1 cellular context compared by ENCODE assay signal in the genomic region with DNA sequence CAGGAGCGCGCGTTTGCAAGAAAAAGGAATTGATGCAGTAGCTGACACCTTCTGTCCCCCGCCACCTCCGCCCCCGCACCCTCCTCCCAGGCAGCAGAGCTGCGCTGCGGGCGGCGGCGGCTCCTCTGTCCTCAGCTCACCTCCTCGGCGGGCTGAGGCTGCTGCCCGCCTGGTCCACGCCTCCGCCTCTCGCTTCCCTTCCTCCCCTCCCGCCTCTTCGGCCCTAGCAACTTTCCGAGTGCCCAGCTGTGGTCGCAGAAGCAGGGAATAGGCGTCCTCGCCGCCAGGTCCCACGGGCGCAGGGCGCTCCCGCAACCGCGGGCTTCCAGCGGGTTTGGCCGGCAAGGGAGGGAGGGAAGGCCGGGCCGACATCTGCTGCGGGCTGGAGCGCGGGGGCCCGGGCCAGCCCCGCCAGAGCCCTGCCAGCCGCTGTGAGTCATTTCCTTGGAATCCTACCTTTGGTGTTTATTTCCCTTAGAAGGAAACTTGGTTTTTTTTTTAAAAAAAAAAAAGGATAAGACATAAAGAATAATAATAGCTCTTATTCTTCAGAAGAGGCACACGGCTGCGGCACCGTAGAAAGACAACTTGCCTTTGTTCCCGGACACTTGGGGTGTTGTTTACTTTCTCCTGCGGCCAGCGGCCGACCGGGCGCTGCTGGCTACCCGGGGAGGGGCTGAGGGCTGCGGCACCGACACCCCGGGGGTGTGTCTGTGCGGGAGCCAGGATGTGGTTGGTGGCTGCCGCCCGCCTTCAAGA.
A peak's percentile ranks its signal among the peaks of the same experiment; 100 is the strongest.
TF ChIP-seq lines count a peak whose summit lies in the region.

No MANE protein-coding gene starts in this region.

TF ChIP-seq in HEK293, 187 proteins besides CTCF, POLR2A, EP300 and RAD21 (continued from another document):
- TF ChIP-seq, protein P1, sequence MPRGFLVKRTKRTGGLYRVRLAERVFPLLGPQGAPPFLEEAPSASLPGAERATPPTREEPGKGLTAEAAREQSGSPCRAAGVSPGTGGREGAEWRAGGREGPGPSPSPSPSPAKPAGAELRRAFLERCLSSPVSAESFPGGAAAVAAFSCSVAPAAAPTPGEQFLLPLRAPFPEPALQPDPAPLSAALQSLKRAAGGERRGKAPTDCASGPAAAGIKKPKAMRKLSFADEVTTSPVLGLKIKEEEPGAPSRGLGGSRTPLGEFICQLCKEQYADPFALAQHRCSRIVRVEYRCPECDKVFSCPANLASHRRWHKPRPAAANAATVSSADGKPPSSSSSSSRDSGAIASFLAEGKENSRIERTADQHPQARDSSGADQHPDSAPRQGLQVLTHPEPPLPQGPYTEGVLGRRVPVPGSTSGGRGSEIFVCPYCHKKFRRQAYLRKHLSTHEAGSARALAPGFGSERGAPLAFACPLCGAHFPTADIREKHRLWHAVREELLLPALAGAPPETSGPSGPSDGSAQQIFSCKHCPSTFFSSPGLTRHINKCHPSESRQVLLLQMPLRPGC (tag by site-specific recombination; IDR thresholded peaks at IDR 0.05) = no peak
- no peak for TF ChIP-seq ZNF404 (tag by site-specific recombination; IDR thresholded peaks at IDR 0.05)
- TF ChIP-seq ZNF114 (tag by site-specific recombination; IDR thresholded peaks at IDR 0.05) = no peak
- peak; percentile 73 for TF ChIP-seq ZNF423 (tag by site-specific recombination; IDR thresholded peaks at IDR 0.05)
- TF ChIP-seq, protein P2, sequence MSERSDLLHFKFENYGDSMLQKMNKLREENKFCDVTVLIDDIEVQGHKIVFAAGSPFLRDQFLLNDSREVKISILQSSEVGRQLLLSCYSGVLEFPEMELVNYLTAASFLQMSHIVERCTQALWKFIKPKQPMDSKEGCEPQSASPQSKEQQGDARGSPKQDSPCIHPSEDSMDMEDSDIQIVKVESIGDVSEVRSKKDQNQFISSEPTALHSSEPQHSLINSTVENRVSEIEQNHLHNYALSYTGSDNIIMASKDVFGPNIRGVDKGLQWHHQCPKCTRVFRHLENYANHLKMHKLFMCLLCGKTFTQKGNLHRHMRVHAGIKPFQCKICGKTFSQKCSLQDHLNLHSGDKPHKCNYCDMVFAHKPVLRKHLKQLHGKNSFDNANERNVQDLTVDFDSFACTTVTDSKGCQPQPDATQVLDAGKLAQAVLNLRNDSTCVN (tag by site-specific recombination; optimal IDR thresholded peaks at IDR 0.05) = peak; percentile 89
- TF ChIP-seq ZNF394 (tag by site-specific recombination; IDR thresholded peaks at IDR 0.05; ENCODE audit: borderline replicate concordance) = peak; percentile 12; the same call in 1 of the 2 replicates
- TF ChIP-seq YY2 (tag by site-specific recombination; IDR thresholded peaks at IDR 0.05) = no peak
- TF ChIP-seq ZNF311 (tag by site-specific recombination; IDR thresholded peaks at IDR 0.05; ENCODE audit: borderline replicate concordance) = no peak
- TF ChIP-seq GLI4 (tag by site-specific recombination; IDR thresholded peaks at IDR 0.05) = no peak
- TF ChIP-seq ZNF555 (tag by site-specific recombination; conservative IDR thresholded peaks at IDR 0.05) = no peak
- no peak for TF ChIP-seq REPIN1 (tag by site-specific recombination; IDR thresholded peaks at IDR 0.05; ENCODE audit: low read depth)
- TF ChIP-seq, protein P3, sequence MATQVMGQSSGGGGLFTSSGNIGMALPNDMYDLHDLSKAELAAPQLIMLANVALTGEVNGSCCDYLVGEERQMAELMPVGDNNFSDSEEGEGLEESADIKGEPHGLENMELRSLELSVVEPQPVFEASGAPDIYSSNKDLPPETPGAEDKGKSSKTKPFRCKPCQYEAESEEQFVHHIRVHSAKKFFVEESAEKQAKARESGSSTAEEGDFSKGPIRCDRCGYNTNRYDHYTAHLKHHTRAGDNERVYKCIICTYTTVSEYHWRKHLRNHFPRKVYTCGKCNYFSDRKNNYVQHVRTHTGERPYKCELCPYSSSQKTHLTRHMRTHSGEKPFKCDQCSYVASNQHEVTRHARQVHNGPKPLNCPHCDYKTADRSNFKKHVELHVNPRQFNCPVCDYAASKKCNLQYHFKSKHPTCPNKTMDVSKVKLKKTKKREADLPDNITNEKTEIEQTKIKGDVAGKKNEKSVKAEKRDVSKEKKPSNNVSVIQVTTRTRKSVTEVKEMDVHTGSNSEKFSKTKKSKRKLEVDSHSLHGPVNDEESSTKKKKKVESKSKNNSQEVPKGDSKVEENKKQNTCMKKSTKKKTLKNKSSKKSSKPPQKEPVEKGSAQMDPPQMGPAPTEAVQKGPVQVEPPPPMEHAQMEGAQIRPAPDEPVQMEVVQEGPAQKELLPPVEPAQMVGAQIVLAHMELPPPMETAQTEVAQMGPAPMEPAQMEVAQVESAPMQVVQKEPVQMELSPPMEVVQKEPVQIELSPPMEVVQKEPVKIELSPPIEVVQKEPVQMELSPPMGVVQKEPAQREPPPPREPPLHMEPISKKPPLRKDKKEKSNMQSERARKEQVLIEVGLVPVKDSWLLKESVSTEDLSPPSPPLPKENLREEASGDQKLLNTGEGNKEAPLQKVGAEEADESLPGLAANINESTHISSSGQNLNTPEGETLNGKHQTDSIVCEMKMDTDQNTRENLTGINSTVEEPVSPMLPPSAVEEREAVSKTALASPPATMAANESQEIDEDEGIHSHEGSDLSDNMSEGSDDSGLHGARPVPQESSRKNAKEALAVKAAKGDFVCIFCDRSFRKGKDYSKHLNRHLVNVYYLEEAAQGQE (tag by site-specific recombination; IDR thresholded peaks at IDR 0.05) = no peak
- TF ChIP-seq SP2 (tag by site-specific recombination; IDR thresholded peaks at IDR 0.05) = peak; percentile 66
- no peak for TF ChIP-seq ZNF48 (tag by site-specific recombination; IDR thresholded peaks at IDR 0.05)
- TF ChIP-seq, protein P4, sequence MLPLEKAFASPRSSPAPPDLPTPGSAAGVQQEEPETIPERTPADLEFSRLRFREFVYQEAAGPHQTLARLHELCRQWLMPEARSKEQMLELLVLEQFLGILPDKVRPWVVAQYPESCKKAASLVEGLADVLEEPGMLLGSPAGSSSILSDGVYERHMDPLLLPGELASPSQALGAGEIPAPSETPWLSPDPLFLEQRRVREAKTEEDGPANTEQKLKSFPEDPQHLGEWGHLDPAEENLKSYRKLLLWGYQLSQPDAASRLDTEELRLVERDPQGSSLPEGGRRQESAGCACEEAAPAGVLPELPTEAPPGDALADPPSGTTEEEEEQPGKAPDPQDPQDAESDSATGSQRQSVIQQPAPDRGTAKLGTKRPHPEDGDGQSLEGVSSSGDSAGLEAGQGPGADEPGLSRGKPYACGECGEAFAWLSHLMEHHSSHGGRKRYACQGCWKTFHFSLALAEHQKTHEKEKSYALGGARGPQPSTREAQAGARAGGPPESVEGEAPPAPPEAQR (tag by site-specific recombination; IDR thresholded peaks at IDR 0.05) = no peak
- TF ChIP-seq ZNF24 (tag by site-specific recombination; IDR thresholded peaks at IDR 0.05) = 0 out of 2 replicates have a peak, but pooled peaks have one; percentile 41
- TF ChIP-seq SCRT2 (tag by site-specific recombination; IDR thresholded peaks at IDR 0.05) = no peak
- TF ChIP-seq, protein P5, sequence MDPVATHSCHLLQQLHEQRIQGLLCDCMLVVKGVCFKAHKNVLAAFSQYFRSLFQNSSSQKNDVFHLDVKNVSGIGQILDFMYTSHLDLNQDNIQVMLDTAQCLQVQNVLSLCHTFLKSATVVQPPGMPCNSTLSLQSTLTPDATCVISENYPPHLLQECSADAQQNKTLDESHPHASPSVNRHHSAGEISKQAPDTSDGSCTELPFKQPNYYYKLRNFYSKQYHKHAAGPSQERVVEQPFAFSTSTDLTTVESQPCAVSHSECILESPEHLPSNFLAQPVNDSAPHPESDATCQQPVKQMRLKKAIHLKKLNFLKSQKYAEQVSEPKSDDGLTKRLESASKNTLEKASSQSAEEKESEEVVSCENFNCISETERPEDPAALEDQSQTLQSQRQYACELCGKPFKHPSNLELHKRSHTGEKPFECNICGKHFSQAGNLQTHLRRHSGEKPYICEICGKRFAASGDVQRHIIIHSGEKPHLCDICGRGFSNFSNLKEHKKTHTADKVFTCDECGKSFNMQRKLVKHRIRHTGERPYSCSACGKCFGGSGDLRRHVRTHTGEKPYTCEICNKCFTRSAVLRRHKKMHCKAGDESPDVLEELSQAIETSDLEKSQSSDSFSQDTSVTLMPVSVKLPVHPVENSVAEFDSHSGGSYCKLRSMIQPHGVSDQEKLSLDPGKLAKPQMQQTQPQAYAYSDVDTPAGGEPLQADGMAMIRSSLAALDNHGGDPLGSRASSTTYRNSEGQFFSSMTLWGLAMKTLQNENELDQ (tag by site-specific recombination; IDR thresholded peaks at IDR 0.05; ENCODE audit: low read depth) = no peak
- TF ChIP-seq ZNF211 (tag by site-specific recombination; IDR thresholded peaks at IDR 0.05; ENCODE audit: low read depth) = no peak
- peak; percentile 80 for TF ChIP-seq ZBTB20 (tag by site-specific recombination; IDR thresholded peaks at IDR 0.05)
- 0 out of 2 replicates have a peak, but pooled peaks have one; percentile 13 for TF ChIP-seq ZBTB1 (tag by site-specific recombination; IDR thresholded peaks at IDR 0.05)
- TF ChIP-seq, protein P6, sequence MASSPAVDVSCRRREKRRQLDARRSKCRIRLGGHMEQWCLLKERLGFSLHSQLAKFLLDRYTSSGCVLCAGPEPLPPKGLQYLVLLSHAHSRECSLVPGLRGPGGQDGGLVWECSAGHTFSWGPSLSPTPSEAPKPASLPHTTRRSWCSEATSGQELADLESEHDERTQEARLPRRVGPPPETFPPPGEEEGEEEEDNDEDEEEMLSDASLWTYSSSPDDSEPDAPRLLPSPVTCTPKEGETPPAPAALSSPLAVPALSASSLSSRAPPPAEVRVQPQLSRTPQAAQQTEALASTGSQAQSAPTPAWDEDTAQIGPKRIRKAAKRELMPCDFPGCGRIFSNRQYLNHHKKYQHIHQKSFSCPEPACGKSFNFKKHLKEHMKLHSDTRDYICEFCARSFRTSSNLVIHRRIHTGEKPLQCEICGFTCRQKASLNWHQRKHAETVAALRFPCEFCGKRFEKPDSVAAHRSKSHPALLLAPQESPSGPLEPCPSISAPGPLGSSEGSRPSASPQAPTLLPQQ (tag by site-specific recombination; IDR thresholded peaks at IDR 0.05) = 0 out of 2 replicates have a peak, but pooled peaks have one; percentile 54
- no peak; the same call in 1 of the 2 replicates for TF ChIP-seq ZXDB (tag by site-specific recombination; IDR thresholded peaks at IDR 0.05)
- TF ChIP-seq ZNF571 (tag by site-specific recombination; IDR thresholded peaks at IDR 0.05) = no peak
- peak; percentile 15; the same call in 1 of the 2 replicates for TF ChIP-seq GLIS2 (tag by site-specific recombination; IDR thresholded peaks at IDR 0.05)
- no peak for TF ChIP-seq ZNF624 (tag by site-specific recombination; IDR thresholded peaks at IDR 0.05)
- TF ChIP-seq, protein P7, sequence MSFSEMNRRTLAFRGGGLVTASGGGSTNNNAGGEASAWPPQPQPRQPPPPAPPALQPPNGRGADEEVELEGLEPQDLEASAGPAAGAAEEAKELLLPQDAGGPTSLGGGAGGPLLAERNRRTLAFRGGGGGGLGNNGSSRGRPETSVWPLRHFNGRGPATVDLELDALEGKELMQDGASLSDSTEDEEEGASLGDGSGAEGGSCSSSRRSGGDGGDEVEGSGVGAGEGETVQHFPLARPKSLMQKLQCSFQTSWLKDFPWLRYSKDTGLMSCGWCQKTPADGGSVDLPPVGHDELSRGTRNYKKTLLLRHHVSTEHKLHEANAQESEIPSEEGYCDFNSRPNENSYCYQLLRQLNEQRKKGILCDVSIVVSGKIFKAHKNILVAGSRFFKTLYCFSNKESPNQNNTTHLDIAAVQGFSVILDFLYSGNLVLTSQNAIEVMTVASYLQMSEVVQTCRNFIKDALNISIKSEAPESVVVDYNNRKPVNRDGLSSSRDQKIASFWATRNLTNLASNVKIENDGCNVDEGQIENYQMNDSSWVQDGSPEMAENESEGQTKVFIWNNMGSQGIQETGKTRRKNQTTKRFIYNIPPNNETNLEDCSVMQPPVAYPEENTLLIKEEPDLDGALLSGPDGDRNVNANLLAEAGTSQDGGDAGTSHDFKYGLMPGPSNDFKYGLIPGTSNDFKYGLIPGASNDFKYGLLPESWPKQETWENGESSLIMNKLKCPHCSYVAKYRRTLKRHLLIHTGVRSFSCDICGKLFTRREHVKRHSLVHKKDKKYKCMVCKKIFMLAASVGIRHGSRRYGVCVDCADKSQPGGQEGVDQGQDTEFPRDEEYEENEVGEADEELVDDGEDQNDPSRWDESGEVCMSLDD (tag by site-specific recombination; IDR thresholded peaks at IDR 0.05) = peak; percentile 65
- TF ChIP-seq ZNF239 (tag by site-specific recombination; IDR thresholded peaks at IDR 0.05) = no peak; the same call in 1 of the 2 replicates
